In the genomic region with DNA sequence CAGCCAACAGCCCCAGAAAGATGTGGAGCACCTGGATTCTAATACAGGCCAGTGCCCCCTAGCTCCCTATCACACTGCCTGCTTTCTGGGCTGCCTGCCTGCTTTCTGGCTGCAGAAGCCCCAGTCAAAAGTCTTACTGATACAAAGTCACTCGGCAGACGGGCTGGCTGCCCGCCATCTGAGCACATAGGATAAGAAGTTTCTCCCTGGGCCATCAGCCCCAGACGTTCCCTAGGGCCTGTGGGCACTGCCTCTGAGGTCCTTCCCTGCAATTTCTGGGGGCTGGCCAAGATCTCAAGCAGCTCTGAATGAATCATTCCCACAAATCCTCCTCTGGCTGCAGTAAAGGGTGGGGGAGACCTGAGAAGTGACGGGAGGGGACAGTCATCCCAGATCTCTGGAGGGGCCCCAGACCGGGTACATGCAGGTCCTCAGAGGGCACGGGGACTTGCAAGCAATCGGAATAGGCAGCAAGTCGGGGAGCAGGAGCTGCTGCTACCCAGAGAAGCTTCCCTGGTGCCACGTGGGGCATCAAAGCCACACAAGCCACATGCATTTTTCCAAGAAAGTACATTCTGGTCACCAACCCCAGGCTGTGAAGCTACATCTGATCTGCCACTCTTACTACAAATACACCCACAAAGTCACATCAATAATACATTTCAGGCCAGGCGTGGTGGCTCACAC, we compare ENCODE assay signal across 8 cellular contexts. TPM values are rescaled to one million over a fixed set of nuclear protein-coding genes. Genes with fewer than 3 reads are reported as not detected.
DNase-seq lines count a peak whose midpoint lies in the region.

No MANE protein-coding gene starts in this region.

- H3K4me1 ChIP-seq in adipocyte (ENCODE audit: control insufficient read depth, insufficient read depth, low read length), result peaks cover 17% of the 10 kb centered on the region

- DNase-seq in A172 (ENCODE audit: low spot score) (peak; percentile 88), HCEC 1CT (peak; percentile 74), adipocyte (ENCODE audit: low read depth) (peak; percentile 89), kidney glomerular epithelial cell (lab: John Stamatoyannopoulos, UW) (peak; percentile 47), NCI-H748 treated with DMSO at 0.1 percent for 48 hours (lab: John Stamatoyannopoulos, UW) (no peak), NCI-H1417 (lab: John Stamatoyannopoulos, UW) (no peak), KBM-7 (no peak)
- DNase-seq in activated CD8-positive, alpha-beta memory T cell treated with anti-CD3 and anti-CD28 coated beads, Interleukin-2, amount 50 U/mL, for 48 hours, result no peak

- peak overlapping the region; percentile 8 for H3K4me3 ChIP-seq in adipocyte (ENCODE audit: low read length)

- H3K9me3 ChIP-seq in adipocyte (ENCODE audit: control insufficient read depth, low read length), result peaks cover 4% of the 10 kb centered on the region

- no peaks in the 10 kb centered on the region for H3K27me3 ChIP-seq in adipocyte (replicated peaks; ENCODE audit: control insufficient read depth, insufficient read depth, low read length)

- peak overlapping the region; percentile 7 for H3K9ac ChIP-seq in adipocyte (ENCODE audit: low read length)

- H3K36me3 ChIP-seq in adipocyte (ENCODE audit: control insufficient read depth, insufficient read depth, low read length, severe bottlenecking), result peaks cover 14% of the 10 kb centered on the region

- in situ Hi-C loops in KBM-7 (cut with MboI; ENCODE audit: low pct_unique_long_range_greater_than_20kb, low sequenced_read_pairs), result no loop called here

RNA-seq across cellular contexts. Expression of a gene that starts 4.7 kb away (rescaled TPM):
- 5.5 and 9.5 TPM in 2 replicates for total RNA-seq in A172 (2014; rRNA removed; shearing (Covaris generic))

RNA-seq across cellular contexts. Expression of a gene that starts 32.6 kb away (rescaled TPM):
- not detected in 2 replicates for total RNA-seq in A172 (2014; rRNA removed; shearing (Covaris generic))

RNA-seq across cellular contexts. Expression of a gene that starts 36.5 kb away (rescaled TPM):
- total RNA-seq in A172 (2014; rRNA removed; shearing (Covaris generic)), result not detected in 2 replicates

Comparison
In these comparisons a context has a peak if more than half of its experiments do, and no peak if none do; other contexts are left out.
1. DNase-seq: peak in A172 (single experiment), HCEC 1CT (single experiment), adipocyte (single experiment) and kidney glomerular epithelial cell (single experiment); none in NCI-H748 treated with DMSO at 0.1 percent for 48 hours (single experiment), NCI-H1417 (0 of 3), activated CD8-positive, alpha-beta memory T cell treated with anti-CD3 and anti-CD28 coated beads, Interleukin-2, amount 50 U/mL, for 48 hours (single experiment) and KBM-7 (single experiment).